ENCODE assay signal across 21 cellular contexts in genomic region chr5:16981700-16982099, GRCh38. TPM values are rescaled to one million over a fixed set of nuclear protein-coding genes. Genes with fewer than 3 reads are reported as not detected.
"Had no signal": no experiment of that assay in that cellular context is flagged by ENCODE, and none has a peak within 500 bp of the region (broad histone marks: within the 10 kb centered on the region; RNA-seq: fewer than 3 reads in every experiment).

No MANE protein-coding gene starts in this region.

- DNase-seq: MG63, NCI-H1092, NCI-H1105 treated with DMSO at 0.1 percent for 48 hours, NCI-H1417 treated with DMSO at 0.1 percent for 48 hours, NCI-H146, NCI-H1694 treated with DMSO at 0.1 percent for 48 hours, NCI-H1930, NCI-H2081, NCI-H2107, NCI-H2227 treated with DMSO at 0.1 percent for 48 hours, NCI-H524, NCI-H526 treated with DMSO at 0.1 percent for 48 hours, NCI-H774, SHP77, T-helper 1 cell had no signal

- H3K4me2 ChIP-seq: KMS-11 had no signal

- H3K27ac ChIP-seq: HL-60, KMS-11, RWPE1 had no signal

- H3K9me3 ChIP-seq: MG63 had no signal

- H3K27me3 ChIP-seq: MG63 had no signal

- H3K4me3 ChIP-seq: K562, MG63 had no signal

- ATAC-seq: K562, SK-N-SH treated with all-trans-retinoic acid at 6 μM for 48 hours had no signal

- H3K9ac ChIP-seq: KMS-11 had no signal

- H3K36me3 ChIP-seq: MG63 had no signal

RNA-seq across cellular contexts. Expression of gene MYO10, which starts 45.6 kb away (rescaled TPM):
- polyA plus RNA-seq: IgD-negative memory B cell, K562 had no signal
